Comparison of ENCODE assay signal across 17 cellular contexts in genomic region chr5:14954620-14955343, GRCh38.
"Had no signal": no experiment of that assay in that cellular context is flagged by ENCODE, and none has a peak within 500 bp of the region (broad histone marks: within the 10 kb centered on the region; RNA-seq: fewer than 3 reads in every experiment).

No MANE protein-coding gene starts in this region.

- H3K4me1 ChIP-seq: body of pancreas, colonic mucosa, gastrocnemius medialis, suprapubic skin, transverse colon had no signal

- H3K27me3 ChIP-seq: body of pancreas, colonic mucosa, gastrocnemius medialis, suprapubic skin, transverse colon had no signal

- H3K9me3 ChIP-seq: body of pancreas, colonic mucosa, suprapubic skin, transverse colon had no signal

- H3K27ac ChIP-seq: body of pancreas, colonic mucosa, gastrocnemius medialis, suprapubic skin, transverse colon had no signal

- H3K4me3 ChIP-seq: body of pancreas, colonic mucosa, gastrocnemius medialis, suprapubic skin, transverse colon had no signal

- DNase-seq: activated CD4-positive, alpha-beta T cell treated with anti-CD3 and anti-CD28 coated beads, Interleukin-2, amount 10 ng/mL, durations not matched to agents 7 days and 5 days; activated CD8-positive, alpha-beta T cell treated with anti-CD3 and anti-CD28 coated beads, Interleukin-2, amount 10 ng/mL, durations not matched to agents 7 days and 5 days; activated naive CD4-positive, alpha-beta T cell treated with Interleukin-2 at 50 U/mL for 16 hours; activated naive CD8-positive, alpha-beta T cell treated with anti-CD3 and anti-CD28 coated beads, Interleukin-2, amount 10 ng/mL, durations not matched to agents 7 days and 5 days; activated T-cell treated with anti-CD3 and anti-CD28 coated beads, Interleukin-2, amount 50 U/mL, for 24 hours; body of pancreas; colonic mucosa; erythroblast; gastrocnemius medialis; left colon; occipital lobe; posterior cingulate gyrus; stimulated activated naive CD8-positive, alpha-beta T cell treated with anti-CD3 and anti-CD28 coated beads, Interleukin-15, Interleukin-2, amounts not matched to agents 100 U/mL and 50 U/mL, for 24 hours; T-helper 1 cell; T1000; transverse colon had no signal

- H3K36me3 ChIP-seq: colonic mucosa, gastrocnemius medialis, suprapubic skin, transverse colon had no signal
